ENCODE assay signal across 4 cellular contexts in genomic region chr15:82128401-82129143, GRCh38.
TF ChIP-seq lines count a peak whose summit lies in the region.

No MANE protein-coding gene starts in this region.

TF ChIP-seq in liver, 16 proteins besides CTCF, POLR2A, EP300 and RAD21 (continues in another document):
- TF ChIP-seq RXRA (IDR thresholded peaks at IDR 0.05) (peak in 1 of 2 donors; percentile 66), SP1 (IDR thresholded peaks at IDR 0.05) (peak; percentile 47), GABPA (IDR thresholded peaks at IDR 0.05 in 1 of 2, conservative IDR thresholded peaks at IDR 0.05 in 1 of 2) (peak in 1 of 2 donors; percentile 26), FOXA2 (IDR thresholded peaks at IDR 0.05) (peak; percentile 50), MAX (IDR thresholded peaks at IDR 0.05) (no peak), HNF4G (IDR thresholded peaks at IDR 0.05) (no peak), NR2F2 (IDR thresholded peaks at IDR 0.05) (no peak), REST (IDR thresholded peaks at IDR 0.05) (peak; percentile 77), ZBTB33 (IDR thresholded peaks at IDR 0.05) (peak; percentile 66)

TF ChIP-seq in HepG2, 621 proteins besides CTCF, POLR2A, EP300 and RAD21:
- peak in 1 of 2 experiments; percentile 34; a peak in 2 of 4 replicates for TF ChIP-seq MAFK (conservative IDR thresholded peaks at IDR 0.05 in 1 of 2, IDR thresholded peaks at IDR 0.05 in 1 of 2; ENCODE audit: low read length in 2 of 2)
- TF ChIP-seq ZNF383 (CRISPR knock-in tag; IDR thresholded peaks at IDR 0.05; ENCODE audit: borderline replicate concordance) = no peak

TF ChIP-seq in IMR-90, 13 proteins besides CTCF, POLR2A, EP300 and RAD21:
- TF ChIP-seq USF2 (IDR thresholded peaks at IDR 0.05; ENCODE audit: low read depth, low read length) (no peak), CEBPB (IDR thresholded peaks at IDR 0.05; ENCODE audit: low read depth, low read length) (peak; percentile 50; the same call in 1 of the 2 replicates), SMC3 (IDR thresholded peaks at IDR 0.05; ENCODE audit: low read depth, low read length) (no peak), RFX5 (IDR thresholded peaks at IDR 0.05; ENCODE audit: low read depth, low read length) (no peak), CHD1 (IDR thresholded peaks at IDR 0.05; ENCODE audit: low read depth, low read length) (no peak), FOS (IDR thresholded peaks at IDR 0.05; ENCODE audit: low read depth, low read length) (no peak), RCOR1 (IDR thresholded peaks at IDR 0.05; ENCODE audit: insufficient replicate concordance, low read length) (no peak)

TF ChIP-seq in GM12878, 131 proteins besides CTCF, POLR2A, EP300 and RAD21:
- 0 out of 2 replicates have a peak, but pooled peaks have one; percentile 33 for TF ChIP-seq JUNB (IDR thresholded peaks at IDR 0.05)
- TF ChIP-seq PAX8 (IDR thresholded peaks at IDR 0.05) = no peak
- peak; percentile 71 for TF ChIP-seq RUNX3 (IDR thresholded peaks at IDR 0.05; ENCODE audit: low read length)
TF ChIP-seq in GM12878: peak in this region for 2.
